Comparison of ENCODE assay signal across 8 cellular contexts in genomic region chr14:50045039-50045711, GRCh38.
DNase-seq lines count a peak whose midpoint lies in the region; ATAC-seq and TF ChIP-seq lines count a peak whose summit lies in the region.

No MANE protein-coding gene starts in this region.

- no peaks in the 10 kb centered on the region for H3K36me3 ChIP-seq in Peyer's patch
- no peaks in the 10 kb centered on the region for H3K36me3 ChIP-seq in WERI-Rb-1

- peaks cover 0 to 6% (median 4%) of the 10 kb centered on the region in 3 donors for H3K27me3 Mint-ChIP-seq in immature natural killer cell (ENCODE audit: low read depth in 3 of 3)

- ATAC-seq in GM18519 (IDR thresholded peaks at IDR 0.05; ENCODE audit: low FRiP score, unreplicated experiment) = peak; percentile 33
- peak; percentile 84 for ATAC-seq in HG02943 (IDR thresholded peaks at IDR 0.05; ENCODE audit: low read depth, unreplicated experiment)
- ATAC-seq in activated naive CD4-positive, alpha-beta T cell treated with anti-CD3 and anti-CD28 coated beads, Interleukin-2, amount 50 U/mL, for 72 hours = peak; percentile 82 to 85

- peak overlapping the region; percentile 89 to 96 for H3K27ac Mint-ChIP-seq in activated naive CD4-positive, alpha-beta T cell treated with anti-CD3 and anti-CD28 coated beads, Interleukin-2, amount 50 U/mL, for 72 hours
- H3K27ac Mint-ChIP-seq in immature natural killer cell = peak overlapping the region; percentile 92 to 98 (median 96)

- H3K4me1 ChIP-seq in Peyer's patch = peaks cover 7 to 51% (median 37%) of the 10 kb centered on the region in 4 donors

- peak in 2 of 6 experiments; percentile 17 to 32 for TF ChIP-seq CTCF in Peyer's patch (IDR thresholded peaks at IDR 0.05)
- no peak for TF ChIP-seq CTCF in WERI-Rb-1 (IDR thresholded peaks at IDR 0.05; ENCODE audit: low read depth, low read length)

- H3K4me3 Mint-ChIP-seq in immature natural killer cell = peak overlapping the region; percentile 55 to 73 (median 59)

- peaks cover 74 to 76% of the 10 kb centered on the region in 2 donors for H3K4me1 Mint-ChIP-seq in immature natural killer cell

- peaks cover 4 to 18% of the 10 kb centered on the region in 2 donors for H3K9me3 Mint-ChIP-seq in activated naive CD4-positive, alpha-beta T cell treated with anti-CD3 and anti-CD28 coated beads, Interleukin-2, amount 50 U/mL, for 72 hours
- H3K9me3 Mint-ChIP-seq in immature natural killer cell = no peaks in the 10 kb centered on the region

- no peaks in the 10 kb centered on the region for H3K27me3 ChIP-seq in Peyer's patch
- H3K27me3 ChIP-seq in WERI-Rb-1 (ENCODE audit: insufficient read depth, low read depth, severe bottlenecking) = no peaks in the 10 kb centered on the region

- H3K36me3 Mint-ChIP-seq in activated naive CD4-positive, alpha-beta T cell treated with anti-CD3 and anti-CD28 coated beads, Interleukin-2, amount 50 U/mL, for 72 hours = peaks cover 15 to 47% of the 10 kb centered on the region in 2 donors
- peaks cover 10 to 21% (median 16%) of the 10 kb centered on the region in 3 donors for H3K36me3 Mint-ChIP-seq in immature natural killer cell

- H3K27ac ChIP-seq in Peyer's patch (peak overlapping the region; percentile 79 to 89 (median 83)), WERI-Rb-1 (no peak overlapping the region)

- H3K9me3 ChIP-seq in Peyer's patch (no peaks in the 10 kb centered on the region), WERI-Rb-1 (ENCODE audit: severe bottlenecking) (no peaks in the 10 kb centered on the region)

- DNase-seq in Peyer's patch = peak; percentile 88 to 96 (median 93)
- DNase-seq in activated naive CD4-positive, alpha-beta T cell treated with anti-CD3 and anti-CD28 coated beads, Interleukin-2, amount 50 U/mL, for 72 hours (ENCODE audit: low spot score in 2 of 2) = peak; percentile 63 to 82
- DNase-seq in immature natural killer cell = peak; percentile 75 to 81 (median 80)
- peak; percentile 69 to 72 for DNase-seq in stimulated activated CD8-positive, alpha-beta memory T cell treated with anti-CD3 and anti-CD28 coated beads, Interleukin-15, amount 100 ng/mL, for 48 hours (ENCODE audit: low read depth in 2 of 2)
- DNase-seq in WERI-Rb-1 = no peak
- no peak for DNase-seq in NCI-H526 (lab: John Stamatoyannopoulos, UW)

- TF ChIP-seq POLR2A in Peyer's patch (IDR thresholded peaks at IDR 0.05) = peak in 1 of 2 donors; percentile 51

- H3K4me3 ChIP-seq in Peyer's patch = no peak overlapping the region
- no peak overlapping the region for H3K4me3 ChIP-seq in WERI-Rb-1 (ENCODE audit: low read depth, low read length)

Comparison
In these comparisons a context has a peak if more than half of its experiments do, and no peak if none do; other contexts are left out.
1. ATAC-seq: peak in every context shown above with its lines; median percentile 84 in HG02943; 84 in activated naive CD4-positive, alpha-beta T cell treated with anti-CD3 and anti-CD28 coated beads, Interleukin-2, amount 50 U/mL, for 72 hours; 33 in GM18519.
2. DNase-seq: peak in Peyer's patch (3 of 3), activated naive CD4-positive, alpha-beta T cell treated with anti-CD3 and anti-CD28 coated beads, Interleukin-2, amount 50 U/mL, for 72 hours (2 of 2), immature natural killer cell (3 of 3) and stimulated activated CD8-positive, alpha-beta memory T cell treated with anti-CD3 and anti-CD28 coated beads, Interleukin-15, amount 100 ng/mL, for 48 hours (2 of 2); none in WERI-Rb-1 (single experiment) and NCI-H526 (0 of 2).